In the genomic region with DNA sequence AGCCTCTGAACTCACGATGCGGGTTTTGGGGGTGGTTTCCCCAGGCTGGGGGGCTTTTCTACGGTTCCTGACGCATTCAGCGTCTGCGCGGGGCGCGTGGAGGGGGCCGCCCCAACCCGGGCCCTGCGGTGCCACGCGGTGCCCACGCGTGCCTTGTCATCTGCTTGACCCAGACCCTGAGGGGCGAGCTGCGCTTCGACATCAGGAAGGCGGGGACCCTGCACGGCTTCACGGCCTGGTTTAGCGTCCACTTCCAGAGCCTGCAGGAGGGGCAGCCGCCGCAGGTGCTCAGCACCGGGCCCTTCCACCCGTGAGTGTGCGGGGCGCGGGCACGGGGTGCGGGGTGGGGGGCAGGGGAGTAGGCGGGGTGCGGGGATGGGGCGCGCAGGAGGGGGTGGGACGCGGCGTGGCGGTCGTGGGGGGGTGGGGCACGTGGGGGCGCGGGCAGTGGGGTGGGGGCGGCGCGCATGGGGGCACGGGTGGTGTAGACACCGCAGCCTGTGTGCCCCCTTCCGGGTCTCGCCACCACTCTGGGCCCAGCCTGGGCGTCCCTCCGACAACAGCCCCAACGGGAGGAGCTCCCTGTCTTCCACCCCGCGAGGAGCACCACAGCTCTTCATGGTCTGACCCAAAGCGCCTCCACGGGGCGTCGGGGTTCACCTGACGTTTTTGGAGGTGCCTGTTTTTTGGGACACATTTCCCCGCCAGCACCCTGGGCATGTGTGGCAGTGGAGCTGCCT, we compare ENCODE assay signal across 9 cellular contexts. TPM values are rescaled to one million over a fixed set of nuclear protein-coding genes. Genes with fewer than 3 reads are reported as not detected.
A peak's percentile ranks its signal among the peaks of the same experiment; 100 is the strongest.
DNase-seq lines count a peak whose midpoint lies in the region; ATAC-seq, FAIRE-seq and TF ChIP-seq lines count a peak whose summit lies in the region.
"Had no signal": no experiment of that assay in that cellular context is flagged by ENCODE, and none has a peak within 500 bp of the region (broad histone marks: within the 10 kb centered on the region; RNA-seq: fewer than 3 reads in every experiment).

No MANE protein-coding gene starts in this region.

- H3K27me3 Mint-ChIP-seq in activated naive CD8-positive, alpha-beta T cell treated with anti-CD3 and anti-CD28 coated beads for 36 hours = no peaks in the 10 kb centered on the region
- no peaks in the 10 kb centered on the region for H3K27me3 Mint-ChIP-seq in stimulated activated memory B cell treated with anti-CD40 and anti-IgM and Interleukin-4, amounts not matched to agents 10 μg/mL and 1 μg/mL and 100 μg/mL, for 72 hours

- H3K4me3 ChIP-seq in GM08714 (ENCODE audit: low read length) (peak overlapping the region; percentile 31; the same call in 1 of the 2 replicates), iPS-15b (ENCODE audit: low read depth, low read length) (peak overlapping the region; percentile 46)

- no peak overlapping the region for H3K9ac ChIP-seq in iPS-15b (ENCODE audit: low read depth, low read length)

- H3K36me3 Mint-ChIP-seq in activated naive CD8-positive, alpha-beta T cell treated with anti-CD3 and anti-CD28 coated beads for 36 hours = peaks cover 18% of the 10 kb centered on the region
- H3K36me3 Mint-ChIP-seq in stimulated activated memory B cell treated with anti-CD40 and anti-IgM and Interleukin-4, amounts not matched to agents 10 μg/mL and 1 μg/mL and 100 μg/mL, for 72 hours = peaks cover 63% of the 10 kb centered on the region

- no peak for FAIRE-seq in H54 (lab: Jason Lieb, UNC)
- FAIRE-seq: HTR-8/SVneo had no signal

- H3K4me3 Mint-ChIP-seq in activated naive CD8-positive, alpha-beta T cell treated with anti-CD3 and anti-CD28 coated beads for 36 hours = peak overlapping the region; percentile 58
- no peak overlapping the region for H3K4me3 Mint-ChIP-seq in stimulated activated memory B cell treated with anti-CD40 and anti-IgM and Interleukin-4, amounts not matched to agents 10 μg/mL and 1 μg/mL and 100 μg/mL, for 72 hours

- peak; percentile 62 for ATAC-seq in stimulated activated memory B cell treated with anti-CD40 and anti-IgM and Interleukin-4, amounts not matched to agents 10 μg/mL and 1 μg/mL and 100 μg/mL, for 72 hours
- ATAC-seq in GM19452 (IDR thresholded peaks at IDR 0.05; ENCODE audit: unreplicated experiment) = no peak

- H3K9me3 Mint-ChIP-seq in activated naive CD8-positive, alpha-beta T cell treated with anti-CD3 and anti-CD28 coated beads for 36 hours = peaks cover 2% of the 10 kb centered on the region
- no peaks in the 10 kb centered on the region for H3K9me3 Mint-ChIP-seq in stimulated activated memory B cell treated with anti-CD40 and anti-IgM and Interleukin-4, amounts not matched to agents 10 μg/mL and 1 μg/mL and 100 μg/mL, for 72 hours

- H3K9me3 ChIP-seq in iPS-15b (ENCODE audit: control insufficient read depth, insufficient read depth, low read length) = no peaks in the 10 kb centered on the region

- H3K4me1 Mint-ChIP-seq in activated naive CD8-positive, alpha-beta T cell treated with anti-CD3 and anti-CD28 coated beads for 36 hours = peaks cover 29% of the 10 kb centered on the region
- H3K4me1 Mint-ChIP-seq in stimulated activated memory B cell treated with anti-CD40 and anti-IgM and Interleukin-4, amounts not matched to agents 10 μg/mL and 1 μg/mL and 100 μg/mL, for 72 hours = no peaks in the 10 kb centered on the region

- peaks cover 9% of the 10 kb centered on the region for H3K36me3 ChIP-seq in iPS-15b (ENCODE audit: control insufficient read depth, insufficient read depth, low read length)

- DNase-seq in activated naive CD8-positive, alpha-beta T cell treated with anti-CD3 and anti-CD28 coated beads for 36 hours = no peak
- DNase-seq in NCI-H2081 treated with DMSO at 0.1 percent for 48 hours (lab: John Stamatoyannopoulos, UW) (no peak), H54 (ENCODE audit: insufficient read length, low spot score) (no peak), SHP77 (lab: John Stamatoyannopoulos, UW) (no peak)

- no peaks in the 10 kb centered on the region for H3K27me3 ChIP-seq in iPS-15b (ENCODE audit: control insufficient read depth, insufficient read depth, low read length)

- no peaks in the 10 kb centered on the region for H3K4me1 ChIP-seq in iPS-15b (ENCODE audit: control insufficient read depth, insufficient read depth, low read length)

- H3K27ac Mint-ChIP-seq in activated naive CD8-positive, alpha-beta T cell treated with anti-CD3 and anti-CD28 coated beads for 36 hours = peak overlapping the region; percentile 48
- H3K27ac Mint-ChIP-seq in stimulated activated memory B cell treated with anti-CD40 and anti-IgM and Interleukin-4, amounts not matched to agents 10 μg/mL and 1 μg/mL and 100 μg/mL, for 72 hours = no peak overlapping the region

- TF ChIP-seq POLR2A in H54 (IDR thresholded peaks at IDR 0.05; ENCODE audit: low read depth, low read length) = no peak

RNA-seq across cellular contexts. Expression of gene PRMT2, which starts 26.3 kb away (rescaled TPM):
- total RNA-seq in activated naive CD8-positive, alpha-beta T cell treated with anti-CD3 and anti-CD28 coated beads for 36 hours = 10 to 100 TPM; 56.8 to 59.9 TPM

RNA-seq across cellular contexts. Expression of gene S100B, which starts 56.9 kb away (rescaled TPM):
- 10 to 100 TPM in 1 of 2 experiments, 1 to 10 TPM in 1; 8.7 to 10.5 TPM for total RNA-seq in activated naive CD8-positive, alpha-beta T cell treated with anti-CD3 and anti-CD28 coated beads for 36 hours
